10 cellular contexts compared by ENCODE assay signal in genomic region chr19:49120325-49120683, GRCh38. TPM values are rescaled to one million over a fixed set of nuclear protein-coding genes. Genes with fewer than 3 reads are reported as not detected.
A peak's percentile ranks its signal among the peaks of the same experiment; 100 is the strongest.
DNase-seq lines count a peak whose midpoint lies in the region; ATAC-seq and TF ChIP-seq lines count a peak whose summit lies in the region.
"Had no signal": no experiment of that assay in that cellular context is flagged by ENCODE, and none has a peak within 500 bp of the region (broad histone marks: within the 10 kb centered on the region; RNA-seq: fewer than 3 reads in every experiment).

No MANE protein-coding gene starts in this region.

- peaks cover 0 to 3% of the 10 kb centered on the region in 2 donors for H3K27me3 ChIP-seq in tibial artery

- H3K4me3 ChIP-seq in tibial artery, result peak overlapping the region; percentile 57 to 85

- H3K27ac Mint-ChIP-seq in activated naive CD4-positive, alpha-beta T cell treated with anti-CD3 and anti-CD28 coated beads, Interleukin-2, amount 10 ng/mL, durations not matched to agents 7 days and 5 days, result peak overlapping the region; percentile 1
- H3K27ac Mint-ChIP-seq in activated CD4-positive, alpha-beta memory T cell treated with anti-CD3 and anti-CD28 coated beads for 36 hours, result no peak overlapping the region
- peak overlapping the region in 2 of 6 donors; percentile 25 to 27 for H3K27ac Mint-ChIP-seq in immature natural killer cell

- CTCF ChIA-PET in activated naive CD4-positive, alpha-beta T cell treated with anti-CD3 and anti-CD28 coated beads, Interleukin-2, amount 10 ng/mL, durations not matched to agents 7 days and 5 days (lab: Charles Lee), result interaction anchor here (0.6 to 1.5 kb wide), 3 partner anchors 19 to 26 kb away, joined by 3 to 9 read pairs (median 3); no protein-coding TSS in a partner anchor
- CTCF ChIA-PET in activated CD4-positive, alpha-beta memory T cell treated with anti-CD3 and anti-CD28 coated beads for 36 hours (lab: Charles Lee), result interaction anchor here (0.6 to 1.8 kb wide), 4 partner anchors 23 to 127 kb away, joined by 3 to 8 read pairs (median 4); partner anchors contain the start of genes GYS1 and RUVBL2

- H3K36me3 Mint-ChIP-seq in activated naive CD4-positive, alpha-beta T cell treated with anti-CD3 and anti-CD28 coated beads, Interleukin-2, amount 10 ng/mL, durations not matched to agents 7 days and 5 days, result no peaks in the 10 kb centered on the region
- H3K36me3 Mint-ChIP-seq in activated CD4-positive, alpha-beta memory T cell treated with anti-CD3 and anti-CD28 coated beads for 36 hours, result no peaks in the 10 kb centered on the region
- peaks cover 0 to 3% (median 0%) of the 10 kb centered on the region in 3 donors for H3K36me3 Mint-ChIP-seq in immature natural killer cell

- TF ChIP-seq CTCF in tibial artery (IDR thresholded peaks at IDR 0.05), result no peak

- no peaks in the 10 kb centered on the region for H3K36me3 ChIP-seq in tibial artery

- POLR2A ChIA-PET in activated CD4-positive, alpha-beta memory T cell treated with anti-CD3 and anti-CD28 coated beads for 36 hours (lab: Charles Lee), result no interaction called here

- peaks cover 7 to 29% (median 24%) of the 10 kb centered on the region in 4 donors for H3K4me1 ChIP-seq in tibial artery

- H3K27me3 Mint-ChIP-seq in activated naive CD4-positive, alpha-beta T cell treated with anti-CD3 and anti-CD28 coated beads, Interleukin-2, amount 10 ng/mL, durations not matched to agents 7 days and 5 days, result peaks cover 48% of the 10 kb centered on the region
- peaks cover 7% of the 10 kb centered on the region for H3K27me3 Mint-ChIP-seq in activated CD4-positive, alpha-beta memory T cell treated with anti-CD3 and anti-CD28 coated beads for 36 hours
- H3K27me3 Mint-ChIP-seq in immature natural killer cell (ENCODE audit: low read depth in 3 of 3), result peaks cover under 1 to 12% (median 2%) of the 10 kb centered on the region in 3 donors

- ATAC-seq in HG03432 (IDR thresholded peaks at IDR 0.05; ENCODE audit: unreplicated experiment) (no peak), HG03460 (IDR thresholded peaks at IDR 0.05; ENCODE audit: unreplicated experiment) (no peak)

- H3K9me3 Mint-ChIP-seq in activated naive CD4-positive, alpha-beta T cell treated with anti-CD3 and anti-CD28 coated beads, Interleukin-2, amount 10 ng/mL, durations not matched to agents 7 days and 5 days, result no peaks in the 10 kb centered on the region
- no peaks in the 10 kb centered on the region for H3K9me3 Mint-ChIP-seq in activated CD4-positive, alpha-beta memory T cell treated with anti-CD3 and anti-CD28 coated beads for 36 hours
- no peaks in the 10 kb centered on the region for H3K9me3 Mint-ChIP-seq in immature natural killer cell

- peak overlapping the region; percentile 53 for H3K4me3 Mint-ChIP-seq in activated naive CD4-positive, alpha-beta T cell treated with anti-CD3 and anti-CD28 coated beads, Interleukin-2, amount 10 ng/mL, durations not matched to agents 7 days and 5 days
- H3K4me3 Mint-ChIP-seq in activated CD4-positive, alpha-beta memory T cell treated with anti-CD3 and anti-CD28 coated beads for 36 hours, result peak overlapping the region; percentile 25
- peak overlapping the region; percentile 69 to 84 (median 74) for H3K4me3 Mint-ChIP-seq in immature natural killer cell

- no peak overlapping the region for H3K27ac ChIP-seq in tibial artery

- H3K9me3 ChIP-seq in tibial artery, result no peaks in the 10 kb centered on the region

- intact Hi-C loops in activated CD4-positive, alpha-beta memory T cell treated with anti-CD3 and anti-CD28 coated beads for 36 hours (cut with micrococcal nuclease), result no loop called here
- intact Hi-C loops in tibial artery (cut with DNase I; ENCODE audit: low total_unique reads), result no loop called here

- DNase-seq in activated naive CD4-positive, alpha-beta T cell treated with anti-CD3 and anti-CD28 coated beads, Interleukin-2, amount 10 ng/mL, durations not matched to agents 7 days and 5 days, result no peak
- no peak for DNase-seq in activated naive CD4-positive, alpha-beta T cell (lab: John Stamatoyannopoulos, UW)
- no peak for DNase-seq in activated CD4-positive, alpha-beta memory T cell treated with anti-CD3 and anti-CD28 coated beads for 36 hours
- DNase-seq in immature natural killer cell (no peak), tibial artery (no peak), OCI-M1 (lab: John Stamatoyannopoulos, UW) (no peak)

- H3K4me1 Mint-ChIP-seq in activated naive CD4-positive, alpha-beta T cell treated with anti-CD3 and anti-CD28 coated beads, Interleukin-2, amount 10 ng/mL, durations not matched to agents 7 days and 5 days, result peaks cover 32% of the 10 kb centered on the region
- peaks cover 21% of the 10 kb centered on the region for H3K4me1 Mint-ChIP-seq in activated CD4-positive, alpha-beta memory T cell treated with anti-CD3 and anti-CD28 coated beads for 36 hours (ENCODE audit: low read depth)
- peaks cover 25 to 36% of the 10 kb centered on the region in 2 donors for H3K4me1 Mint-ChIP-seq in immature natural killer cell

RNA-seq across cellular contexts. Expression of gene PPFIA3, which starts 1.0 kb away (rescaled TPM):
- total RNA-seq in activated CD4-positive, alpha-beta memory T cell treated with anti-CD3 and anti-CD28 coated beads for 36 hours, result 1 to 10 TPM; 3.5 to 5.0 TPM
- polyA plus RNA-seq in immature natural killer cell, result under 1 TPM in 2 of 3 donors, not detected in 1; 0.07 to 0.58 TPM

RNA-seq across cellular contexts. Expression of gene C19orf73, which starts 1.4 kb away (rescaled TPM):
- total RNA-seq in activated CD4-positive, alpha-beta memory T cell treated with anti-CD3 and anti-CD28 coated beads for 36 hours, result 1 to 10 TPM; 1.4 TPM
- polyA plus RNA-seq in immature natural killer cell, result 1 to 10 TPM; 2.6 to 5.5 (median 3.6) TPM

RNA-seq across cellular contexts. Expression of gene LIN7B, which starts 6.1 kb away (rescaled TPM):
- total RNA-seq in activated CD4-positive, alpha-beta memory T cell treated with anti-CD3 and anti-CD28 coated beads for 36 hours, result 1 to 10 TPM; 5.1 to 5.6 TPM
- polyA plus RNA-seq in immature natural killer cell, result 1 to 10 TPM; 3.2 to 6.9 (median 5.6) TPM

RNA-seq across cellular contexts. Expression of gene HRC, which starts 34.9 kb away (rescaled TPM):
- total RNA-seq in activated CD4-positive, alpha-beta memory T cell treated with anti-CD3 and anti-CD28 coated beads for 36 hours, result not detected
- polyA plus RNA-seq in immature natural killer cell, result not detected
- total RNA-seq: H4, HT1080 had no signal

RNA-seq across cellular contexts. Expression of gene SNRNP70, which starts 35.1 kb away (rescaled TPM):
- total RNA-seq in activated CD4-positive, alpha-beta memory T cell treated with anti-CD3 and anti-CD28 coated beads for 36 hours, result 100 to 1,000 TPM; 180 to 190 TPM
- 10 to 100 TPM; 42.6 to 84.4 (median 48.8) TPM for polyA plus RNA-seq in immature natural killer cell
